Comparison of ENCODE assay signal across 1 cellular context in genomic region chr9:83965350-83966208, GRCh38.
TF ChIP-seq lines count a peak whose summit lies in the region.

No MANE protein-coding gene starts in this region.

TF ChIP-seq in H1, 55 proteins besides CTCF, POLR2A, EP300 and RAD21:
- no peak for TF ChIP-seq KDM1A (IDR thresholded peaks at IDR 0.05; ENCODE audit: borderline replicate concordance, low read length)
- TF ChIP-seq ATF2 (IDR thresholded peaks at IDR 0.05; ENCODE audit: low read length) = 0 out of 2 replicates have a peak, but pooled peaks have one; percentile 61
- 0 out of 4 replicates have a peak, but pooled peaks of 1 of the 2 experiments have one; percentile 14 for TF ChIP-seq SIN3A (conservative IDR thresholded peaks at IDR 0.05 in 1 of 2, IDR thresholded peaks at IDR 0.05 in 1 of 2; ENCODE audit: low read depth in 1 of 2, low read length in 2 of 2)
- TF ChIP-seq CEBPB (IDR thresholded peaks at IDR 0.05; ENCODE audit: low read depth, low read length) = peak; percentile 22; the same call in 1 of the 2 replicates
- no peak for TF ChIP-seq FOSL1 (IDR thresholded peaks at IDR 0.05; ENCODE audit: insufficient read depth, low read depth, low read length)
- TF ChIP-seq SUZ12 (IDR thresholded peaks at IDR 0.05; ENCODE audit: low read length) = no peak
- no peak for TF ChIP-seq SRF (IDR thresholded peaks at IDR 0.05; ENCODE audit: low read depth, low read length)
- TF ChIP-seq TEAD4 (IDR thresholded peaks at IDR 0.05; ENCODE audit: low read depth, low read length) = no peak
- no peak for TF ChIP-seq EGR1 (IDR thresholded peaks at IDR 0.05; ENCODE audit: borderline replicate concordance, low read depth, low read length)
